In genomic region chr3:157857461-157857860, GRCh38 we compare ENCODE assay signal across 23 cellular contexts.
"Had no signal": no experiment of that assay in that cellular context is flagged by ENCODE, and none has a peak within 500 bp of the region (broad histone marks: within the 10 kb centered on the region; RNA-seq: fewer than 3 reads in every experiment).

No MANE protein-coding gene starts in this region.

- H3K9me3 Mint-ChIP-seq: activated B cell treated with CpG ODN at 0.5 μM for 24 hours; activated CD4-positive, alpha-beta memory T cell treated with anti-CD3 and anti-CD28 coated beads for 36 hours; stimulated activated naive B cell treated with anti-CD40 and anti-IgM and Interleukin-4, amounts not matched to agents 10 μg/mL and 1 μg/mL and 100 μg/mL, for 72 hours; T-helper 1 cell treated with Interleukin-12 subunit alpha and Interleukin-12 subunit beta and Interleukin-4 antibody, amounts not matched to agents 30 μg/mL and 1 μg/mL, for 36 hours had no signal

- H3K4me2 ChIP-seq: hepatocyte had no signal

- H3K4me1 Mint-ChIP-seq: activated B cell treated with CpG ODN at 0.5 μM for 24 hours; activated naive CD4-positive, alpha-beta T cell treated with anti-CD3 and anti-CD28 coated beads, Interleukin-2, amount 10 ng/mL, durations not matched to agents 7 days and 5 days; immature natural killer cell; naive thymus-derived CD4-positive, alpha-beta T cell; stimulated activated naive B cell treated with anti-CD40 and anti-IgM and Interleukin-4, amounts not matched to agents 10 μg/mL and 1 μg/mL and 100 μg/mL, for 72 hours had no signal

- H3K36me3 Mint-ChIP-seq: activated CD4-positive, alpha-beta memory T cell treated with anti-CD3 and anti-CD28 coated beads for 36 hours; activated naive CD4-positive, alpha-beta T cell treated with anti-CD3 and anti-CD28 coated beads, Interleukin-2, amount 10 ng/mL, durations not matched to agents 7 days and 5 days; immature natural killer cell; naive thymus-derived CD4-positive, alpha-beta T cell; stimulated activated naive B cell treated with anti-CD40 and anti-IgM and Interleukin-4, amounts not matched to agents 10 μg/mL and 1 μg/mL and 100 μg/mL, for 72 hours had no signal

- H3K79me2 ChIP-seq: hepatocyte had no signal

- H3K27me3 Mint-ChIP-seq: activated B cell treated with CpG ODN at 0.5 μM for 24 hours; activated CD4-positive, alpha-beta memory T cell treated with anti-CD3 and anti-CD28 coated beads for 36 hours; activated naive CD4-positive, alpha-beta T cell treated with anti-CD3 and anti-CD28 coated beads, Interleukin-2, amount 10 ng/mL, durations not matched to agents 7 days and 5 days; stimulated activated naive B cell treated with anti-CD40 and anti-IgM and Interleukin-4, amounts not matched to agents 10 μg/mL and 1 μg/mL and 100 μg/mL, for 72 hours had no signal

- H3K27ac Mint-ChIP-seq: activated B cell treated with CpG ODN at 0.5 μM for 24 hours; activated CD4-positive, alpha-beta memory T cell treated with anti-CD3 and anti-CD28 coated beads for 36 hours; activated naive CD4-positive, alpha-beta T cell treated with anti-CD3 and anti-CD28 coated beads, Interleukin-2, amount 10 ng/mL, durations not matched to agents 7 days and 5 days; activated T-cell treated with anti-CD3 and anti-CD28 coated beads, Interleukin-2, amount 50 U/mL, for 72 hours; immature natural killer cell; naive thymus-derived CD4-positive, alpha-beta T cell; stimulated activated naive B cell treated with anti-CD40 and anti-IgM and Interleukin-4, amounts not matched to agents 10 μg/mL and 1 μg/mL and 100 μg/mL, for 72 hours; T-helper 1 cell treated with Interleukin-12 subunit alpha and Interleukin-12 subunit beta and Interleukin-4 antibody, amounts not matched to agents 30 μg/mL and 1 μg/mL, for 36 hours had no signal

- H3K4me3 ChIP-seq: hepatocyte, left lung, lung, prostate gland, testis had no signal

- H3K27ac ChIP-seq: foreskin keratinocyte, hepatocyte, left lung, prostate gland, testis had no signal

- H3K27me3 ChIP-seq: hepatocyte, left lung, testis had no signal

- H3K4me3 Mint-ChIP-seq: activated B cell treated with CpG ODN at 0.5 μM for 24 hours; activated CD4-positive, alpha-beta memory T cell treated with anti-CD3 and anti-CD28 coated beads for 36 hours; activated naive CD4-positive, alpha-beta T cell treated with anti-CD3 and anti-CD28 coated beads, Interleukin-2, amount 10 ng/mL, durations not matched to agents 7 days and 5 days; activated T-cell treated with anti-CD3 and anti-CD28 coated beads, Interleukin-2, amount 50 U/mL, for 72 hours; immature natural killer cell; naive thymus-derived CD4-positive, alpha-beta T cell; stimulated activated naive B cell treated with anti-CD40 and anti-IgM and Interleukin-4, amounts not matched to agents 10 μg/mL and 1 μg/mL and 100 μg/mL, for 72 hours; T-helper 1 cell treated with Interleukin-12 subunit alpha and Interleukin-12 subunit beta and Interleukin-4 antibody, amounts not matched to agents 30 μg/mL and 1 μg/mL, for 36 hours had no signal

- DNase-seq: activated B cell treated with CpG ODN at 0.5 μM for 24 hours; activated CD4-positive, alpha-beta memory T cell treated with anti-CD3 and anti-CD28 coated beads for 36 hours; activated CD4-positive, alpha-beta T cell treated with anti-CD3 and anti-CD28 coated beads for 48 hours; activated effector memory CD4-positive, alpha-beta T cell treated with Interleukin-2 at 50 U/mL for 16 hours; activated naive CD4-positive, alpha-beta T cell treated with anti-CD3 and anti-CD28 coated beads, Interleukin-2, amount 10 ng/mL, durations not matched to agents 7 days and 5 days; activated T-cell treated with anti-CD3 and anti-CD28 coated beads, Interleukin-2, amount 50 U/mL, for 72 hours; amygdala; cortex of kidney; foreskin keratinocyte; glutamatergic neuron; immature natural killer cell; left lung; naive thymus-derived CD4-positive, alpha-beta T cell; stimulated activated CD4-positive, alpha-beta T cell treated with anti-CD3 and anti-CD28 coated beads, Interleukin-2, amount 100 ng/mL, for 48 hours; stimulated activated CD8-positive, alpha-beta memory T cell treated with anti-CD3 and anti-CD28 coated beads, Interleukin-4, amount 100 ng/mL, for 48 hours; stimulated activated naive B cell treated with anti-CD40 and anti-IgM and Interleukin-4, amounts not matched to agents 10 μg/mL and 1 μg/mL and 100 μg/mL, for 72 hours; T1000; testis; trophoblast cell had no signal

- H3K4me1 ChIP-seq: foreskin keratinocyte, left lung, prostate gland, testis had no signal

- H3K36me3 ChIP-seq: left lung, prostate gland had no signal

- ATAC-seq: activated T-cell treated with anti-CD3 and anti-CD28 coated beads, Interleukin-2, amount 50 U/mL, for 72 hours; foreskin keratinocyte; left lung; naive thymus-derived CD4-positive, alpha-beta T cell had no signal

- H3K9me3 ChIP-seq: left lung, prostate gland, testis had no signal
